In genomic region chr15:41607033-41607432, GRCh38 we compare ENCODE assay signal across 14 cellular contexts. TPM values are rescaled to one million over a fixed set of nuclear protein-coding genes. Genes with fewer than 3 reads are reported as not detected.
DNase-seq lines count a peak whose midpoint lies in the region; ATAC-seq and TF ChIP-seq lines count a peak whose summit lies in the region.
"Had no signal": no experiment of that assay in that cellular context is flagged by ENCODE, and none has a peak within 500 bp of the region (broad histone marks: within the 10 kb centered on the region; RNA-seq: fewer than 3 reads in every experiment).

No MANE protein-coding gene starts in this region.

- H3K4me2 ChIP-seq in trophoblast cell (ENCODE audit: low read length) = no peak overlapping the region

- no peak for ATAC-seq in HG02678 (IDR thresholded peaks at IDR 0.05; ENCODE audit: unreplicated experiment)
- ATAC-seq in GM21619 (IDR thresholded peaks at IDR 0.05; ENCODE audit: unreplicated experiment) = no peak
- ATAC-seq in HG03460 (IDR thresholded peaks at IDR 0.05; ENCODE audit: unreplicated experiment) = no peak
- ATAC-seq: left ventricle myocardium superior had no signal

- H3K27me3 ChIP-seq in trophoblast cell (ENCODE audit: insufficient read depth, low read length) = no peaks in the 10 kb centered on the region
- no peaks in the 10 kb centered on the region for H3K27me3 ChIP-seq in suprapubic skin
- H3K27me3 ChIP-seq: thyroid gland had no signal

- no CpG with 5 or more reads among the region's 1 CpG for WGBS in trophoblast cell (ENCODE audit: extremely low coverage, insufficient coverage, insufficient read length)
- 48% methylated on average over 1 of the region's 1 CpG for WGBS in suprapubic skin

- H2BK120ac ChIP-seq in trophoblast cell (ENCODE audit: insufficient read depth, low read length, poor library complexity) = no peak overlapping the region

- no peak overlapping the region for H4K8ac ChIP-seq in trophoblast cell (ENCODE audit: low read depth, low read length)

- H3K79me1 ChIP-seq in trophoblast cell (ENCODE audit: low read length) = no peaks in the 10 kb centered on the region

- H3K4me3 ChIP-seq in epithelial cell of esophagus (ENCODE audit: low read length) (no peak overlapping the region), trophoblast cell (ENCODE audit: low read depth, low read length) (no peak overlapping the region), suprapubic skin (no peak overlapping the region)
- H3K4me3 ChIP-seq: thyroid gland had no signal

- no peak overlapping the region for H3K14ac ChIP-seq in trophoblast cell (ENCODE audit: low read length)

- H3K23ac ChIP-seq in trophoblast cell (ENCODE audit: low read length) = no peak overlapping the region

- no peak for TF ChIP-seq POLR2A in suprapubic skin (IDR thresholded peaks at IDR 0.05)

- no peak overlapping the region for H2AFZ ChIP-seq in trophoblast cell (ENCODE audit: insufficient read depth, low read length, poor library complexity)

- H3K27ac ChIP-seq in trophoblast cell (ENCODE audit: low read depth, low read length) = no peak overlapping the region
- H3K27ac ChIP-seq in suprapubic skin = no peak overlapping the region
- H3K27ac ChIP-seq: epithelial cell of prostate, thyroid gland had no signal

- H3K36me3 ChIP-seq in trophoblast cell (ENCODE audit: control insufficient read depth in 1 of 2, insufficient read depth in 2 of 2, low read length in 2 of 2) (no peaks in the 10 kb centered on the region), suprapubic skin (no peaks in the 10 kb centered on the region)
- H3K36me3 ChIP-seq: thyroid gland had no signal

- no peak for TF ChIP-seq EP300 in suprapubic skin (IDR thresholded peaks at IDR 0.05)

- H2BK12ac ChIP-seq in trophoblast cell (ENCODE audit: low read length) = no peak overlapping the region

- H2AK5ac ChIP-seq in trophoblast cell (ENCODE audit: low read length) = no peak overlapping the region

- H3K9ac ChIP-seq in trophoblast cell (ENCODE audit: low read length) = no peak overlapping the region

- DNase-seq in GM03348 (ENCODE audit: low spot score) (peak; percentile 91), RKO (ENCODE audit: low spot score) (peak; percentile 53), epithelial cell of esophagus (ENCODE audit: low read depth) (peak; percentile 64), trophoblast cell (peak; percentile 41 to 69), suprapubic skin (ENCODE audit: low spot score in 2 of 2) (no peak)
- DNase-seq: activated CD4-positive, alpha-beta T cell treated with anti-CD3 and anti-CD28 coated beads, Interleukin-2, amount 50 U/mL, for 48 hours; DMS79; left ventricle myocardium superior; NCI-H526; thyroid gland had no signal

- H3K9me3 ChIP-seq in trophoblast cell (ENCODE audit: insufficient read depth, low read depth, low read length) = no peaks in the 10 kb centered on the region
- no peaks in the 10 kb centered on the region for H3K9me3 ChIP-seq in suprapubic skin
- H3K9me3 ChIP-seq: thyroid gland had no signal

- H3K4me1 ChIP-seq in trophoblast cell (ENCODE audit: control insufficient read depth in 1 of 2, insufficient read depth in 2 of 2, low read length in 2 of 2) (peaks cover 8 to 9% of the 10 kb centered on the region in 2 experiments), suprapubic skin (peaks cover 14% of the 10 kb centered on the region)
- H3K4me1 ChIP-seq: thyroid gland had no signal

- TF ChIP-seq CTCF in epithelial cell of esophagus (IDR thresholded peaks at IDR 0.05; ENCODE audit: insufficient read depth, low read depth, low read length, missing control alignments) (no peak), suprapubic skin (IDR thresholded peaks at IDR 0.05) (no peak)

- H2BK5ac ChIP-seq in trophoblast cell (ENCODE audit: low read depth, low read length, poor library complexity) = no peak overlapping the region

- H3K4ac ChIP-seq in trophoblast cell (ENCODE audit: low read depth, low read length) = no peak overlapping the region

- no peaks in the 10 kb centered on the region for H3K79me2 ChIP-seq in trophoblast cell (ENCODE audit: control insufficient read depth, insufficient read depth, low read length, poor library complexity)

- no peak overlapping the region for H3K18ac ChIP-seq in trophoblast cell (ENCODE audit: low read length)

- no peak overlapping the region for H4K12ac ChIP-seq in trophoblast cell (ENCODE audit: low read depth, low read length)

- H4K91ac ChIP-seq in trophoblast cell (ENCODE audit: low read depth, low read length) = no peak overlapping the region

RNA-seq across cellular contexts. Expression of gene TYRO3, which starts 48.0 kb away (rescaled TPM):
- 174 and 187 TPM in 2 replicates for polyA plus RNA-seq in trophoblast cell (2013)
- total RNA-seq in suprapubic skin = 10 to 100 TPM; 19.2 to 39.4 (median 39.0) TPM

RNA-seq across cellular contexts. Expression of gene MGA, which starts 53.2 kb away (rescaled TPM):
- 12.8 and 13.1 TPM in 2 replicates for polyA plus RNA-seq in trophoblast cell (2013)
- 10 to 100 TPM; 21.0 to 44.7 (median 38.3) TPM for total RNA-seq in suprapubic skin

Comparison
In these comparisons a context has a peak if more than half of its experiments do, and no peak if none do; other contexts are left out.
1. DNase-seq: peak in GM03348 (single experiment), RKO (single experiment), epithelial cell of esophagus (single experiment) and trophoblast cell (2 of 2); none in suprapubic skin (0 of 2).